Comparison of ENCODE assay signal across 1 cellular context in the genomic region with DNA sequence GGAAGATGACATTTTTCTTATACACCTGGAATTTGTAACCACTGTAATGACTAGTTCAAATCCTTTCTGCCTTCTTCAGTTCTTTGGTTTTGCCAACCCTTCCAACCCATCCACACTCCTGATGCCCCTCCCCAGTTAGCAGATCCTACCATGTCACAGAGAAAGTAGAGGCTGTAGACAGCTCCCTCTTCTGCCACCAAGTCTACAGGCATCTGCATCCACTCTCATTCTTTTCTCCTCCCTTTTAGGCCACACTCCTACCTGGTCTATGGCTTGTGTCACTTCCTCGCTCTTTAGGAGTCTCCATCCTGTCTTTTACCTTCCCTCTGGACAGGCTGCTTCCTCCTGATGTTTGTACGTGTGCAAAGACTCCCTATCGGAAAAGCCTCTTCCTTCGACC.
TF ChIP-seq lines count a peak whose summit lies in the region.

No MANE protein-coding gene starts in this region.

TF ChIP-seq in H1, 55 proteins besides CTCF, POLR2A, EP300 and RAD21 (continued from another document):
- TF ChIP-seq RBBP5 (IDR thresholded peaks at IDR 0.05; ENCODE audit: borderline replicate concordance, low read depth, low read length): no peak
